In the genomic region with DNA sequence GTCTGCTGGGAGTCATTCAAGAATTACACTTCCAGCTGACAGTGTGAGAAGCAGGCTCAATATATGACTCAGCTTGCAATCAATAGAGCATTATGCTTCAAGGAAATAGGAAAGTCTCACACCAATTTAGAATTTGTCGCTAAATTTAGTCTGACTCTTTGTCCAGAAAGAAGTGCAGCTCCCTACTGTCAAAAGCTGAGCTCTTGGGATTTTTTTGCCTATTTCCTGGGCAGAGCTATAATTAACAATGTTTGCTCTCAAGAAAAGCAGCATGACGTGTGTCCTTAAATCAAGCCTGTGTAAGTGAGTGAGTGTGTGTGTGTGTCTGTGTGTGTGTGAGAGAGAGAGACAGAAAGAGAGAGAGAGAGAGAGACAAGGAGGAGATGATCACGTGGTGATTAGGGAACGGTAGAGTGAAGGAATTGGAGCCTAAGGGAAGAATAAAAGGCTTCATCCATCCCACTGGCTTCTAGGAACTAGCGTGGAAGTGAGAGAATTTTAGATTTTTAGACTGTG, we compare ENCODE assay signal across 1 cellular context.
TF ChIP-seq lines count a peak whose summit lies in the region.

No MANE protein-coding gene starts in this region.

TF ChIP-seq in HEK293, 187 proteins besides CTCF, POLR2A, EP300 and RAD21 (continued from another document and continues in another):
- TF ChIP-seq, protein P1, sequence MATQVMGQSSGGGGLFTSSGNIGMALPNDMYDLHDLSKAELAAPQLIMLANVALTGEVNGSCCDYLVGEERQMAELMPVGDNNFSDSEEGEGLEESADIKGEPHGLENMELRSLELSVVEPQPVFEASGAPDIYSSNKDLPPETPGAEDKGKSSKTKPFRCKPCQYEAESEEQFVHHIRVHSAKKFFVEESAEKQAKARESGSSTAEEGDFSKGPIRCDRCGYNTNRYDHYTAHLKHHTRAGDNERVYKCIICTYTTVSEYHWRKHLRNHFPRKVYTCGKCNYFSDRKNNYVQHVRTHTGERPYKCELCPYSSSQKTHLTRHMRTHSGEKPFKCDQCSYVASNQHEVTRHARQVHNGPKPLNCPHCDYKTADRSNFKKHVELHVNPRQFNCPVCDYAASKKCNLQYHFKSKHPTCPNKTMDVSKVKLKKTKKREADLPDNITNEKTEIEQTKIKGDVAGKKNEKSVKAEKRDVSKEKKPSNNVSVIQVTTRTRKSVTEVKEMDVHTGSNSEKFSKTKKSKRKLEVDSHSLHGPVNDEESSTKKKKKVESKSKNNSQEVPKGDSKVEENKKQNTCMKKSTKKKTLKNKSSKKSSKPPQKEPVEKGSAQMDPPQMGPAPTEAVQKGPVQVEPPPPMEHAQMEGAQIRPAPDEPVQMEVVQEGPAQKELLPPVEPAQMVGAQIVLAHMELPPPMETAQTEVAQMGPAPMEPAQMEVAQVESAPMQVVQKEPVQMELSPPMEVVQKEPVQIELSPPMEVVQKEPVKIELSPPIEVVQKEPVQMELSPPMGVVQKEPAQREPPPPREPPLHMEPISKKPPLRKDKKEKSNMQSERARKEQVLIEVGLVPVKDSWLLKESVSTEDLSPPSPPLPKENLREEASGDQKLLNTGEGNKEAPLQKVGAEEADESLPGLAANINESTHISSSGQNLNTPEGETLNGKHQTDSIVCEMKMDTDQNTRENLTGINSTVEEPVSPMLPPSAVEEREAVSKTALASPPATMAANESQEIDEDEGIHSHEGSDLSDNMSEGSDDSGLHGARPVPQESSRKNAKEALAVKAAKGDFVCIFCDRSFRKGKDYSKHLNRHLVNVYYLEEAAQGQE (tag by site-specific recombination; IDR thresholded peaks at IDR 0.05) = peak; percentile 20; the same call in 1 of the 2 replicates
- peak; percentile 92; the same call in 1 of the 2 replicates for TF ChIP-seq ZNF624 (tag by site-specific recombination; IDR thresholded peaks at IDR 0.05)
- TF ChIP-seq ZFHX2 (tag by site-specific recombination; conservative IDR thresholded peaks at IDR 0.05) = peak; percentile 34; the same call in 1 of the 2 replicates
- TF ChIP-seq ZNF302 (tag by site-specific recombination; IDR thresholded peaks at IDR 0.05; ENCODE audit: low read depth) = 0 out of 2 replicates have a peak, but pooled peaks have one; percentile 58
- peak; percentile 78; the same call in 1 of the 2 replicates for TF ChIP-seq KLF16 (tag by site-specific recombination; IDR thresholded peaks at IDR 0.05)
- TF ChIP-seq ZNF416 (tag by site-specific recombination; IDR thresholded peaks at IDR 0.05) = peak; percentile 80; the same call in 1 of the 2 replicates
- no peak for TF ChIP-seq WT1 (tag by site-specific recombination; IDR thresholded peaks at IDR 0.05)
- peak; percentile 42; the same call in 1 of the 2 replicates for TF ChIP-seq ZBTB11 (tag by site-specific recombination; conservative IDR thresholded peaks at IDR 0.05; ENCODE audit: low read depth)
- peak; percentile 100 for TF ChIP-seq SP7 (tag by site-specific recombination; IDR thresholded peaks at IDR 0.05)
- TF ChIP-seq IKZF3 (tag by site-specific recombination; IDR thresholded peaks at IDR 0.05) = peak; percentile 69
- peak; percentile 78 for TF ChIP-seq ZNF2 (tag by site-specific recombination; IDR thresholded peaks at IDR 0.05)
- TF ChIP-seq TRIM28 (IDR thresholded peaks at IDR 0.05; ENCODE audit: borderline replicate concordance, low read length) = peak; percentile 85; the same call in 1 of the 2 replicates
- TF ChIP-seq ZNF473 (tag by site-specific recombination; IDR thresholded peaks at IDR 0.05) = peak; percentile 98
- no peak for TF ChIP-seq ZNF239 (tag by site-specific recombination; IDR thresholded peaks at IDR 0.05)
- peak; percentile 89 for TF ChIP-seq GLI4 (tag by site-specific recombination; IDR thresholded peaks at IDR 0.05)
- TF ChIP-seq ZNF133 (tag by site-specific recombination; IDR thresholded peaks at IDR 0.05) = 0 out of 2 replicates have a peak, but pooled peaks have one; percentile 26
- TF ChIP-seq ZNF777 (tag by site-specific recombination; IDR thresholded peaks at IDR 0.05; ENCODE audit: borderline replicate concordance) = peak; percentile 45; the same call in 1 of the 2 replicates
- TF ChIP-seq OVOL3 (tag by site-specific recombination; IDR thresholded peaks at IDR 0.05) = peak; percentile 54; the same call in 1 of the 2 replicates
- TF ChIP-seq ZNF843 (tag by site-specific recombination; IDR thresholded peaks at IDR 0.05) = peak; percentile 87
- peak; percentile 94 for TF ChIP-seq ZNF335 (tag by site-specific recombination; conservative IDR thresholded peaks at IDR 0.05)
- peak; percentile 74 for TF ChIP-seq PRDM4 (tag by site-specific recombination; IDR thresholded peaks at IDR 0.05)
- TF ChIP-seq ZNF37A (tag by site-specific recombination; IDR thresholded peaks at IDR 0.05) = no peak
- peak; percentile 93 for TF ChIP-seq ZFP37 (tag by site-specific recombination; IDR thresholded peaks at IDR 0.05)
- TF ChIP-seq ZNF529 (tag by site-specific recombination; IDR thresholded peaks at IDR 0.05; ENCODE audit: insufficient replicate concordance) = no peak
- peak; percentile 90; the same call in 1 of the 2 replicates for TF ChIP-seq ZNF776 (tag by site-specific recombination; IDR thresholded peaks at IDR 0.05; ENCODE audit: borderline replicate concordance)
- no peak for TF ChIP-seq ZNF768 (tag by site-specific recombination; IDR thresholded peaks at IDR 0.05)
- TF ChIP-seq HIC1 (tag by site-specific recombination; IDR thresholded peaks at IDR 0.05) = peak; percentile 61
- peak; percentile 62; the same call in 1 of the 2 replicates for TF ChIP-seq ZNF639 (tag by site-specific recombination; IDR thresholded peaks at IDR 0.05)
- TF ChIP-seq ZSCAN16 (tag by site-specific recombination; IDR thresholded peaks at IDR 0.05) = no peak
- TF ChIP-seq ZNF610 (tag by site-specific recombination; IDR thresholded peaks at IDR 0.05; ENCODE audit: borderline replicate concordance) = peak; percentile 75; the same call in 1 of the 2 replicates
- TF ChIP-seq ZNF664 (tag by site-specific recombination; IDR thresholded peaks at IDR 0.05) = peak; percentile 85
- no peak for TF ChIP-seq YY1 (tag by site-specific recombination; IDR thresholded peaks at IDR 0.05)
- TF ChIP-seq, protein P2, sequence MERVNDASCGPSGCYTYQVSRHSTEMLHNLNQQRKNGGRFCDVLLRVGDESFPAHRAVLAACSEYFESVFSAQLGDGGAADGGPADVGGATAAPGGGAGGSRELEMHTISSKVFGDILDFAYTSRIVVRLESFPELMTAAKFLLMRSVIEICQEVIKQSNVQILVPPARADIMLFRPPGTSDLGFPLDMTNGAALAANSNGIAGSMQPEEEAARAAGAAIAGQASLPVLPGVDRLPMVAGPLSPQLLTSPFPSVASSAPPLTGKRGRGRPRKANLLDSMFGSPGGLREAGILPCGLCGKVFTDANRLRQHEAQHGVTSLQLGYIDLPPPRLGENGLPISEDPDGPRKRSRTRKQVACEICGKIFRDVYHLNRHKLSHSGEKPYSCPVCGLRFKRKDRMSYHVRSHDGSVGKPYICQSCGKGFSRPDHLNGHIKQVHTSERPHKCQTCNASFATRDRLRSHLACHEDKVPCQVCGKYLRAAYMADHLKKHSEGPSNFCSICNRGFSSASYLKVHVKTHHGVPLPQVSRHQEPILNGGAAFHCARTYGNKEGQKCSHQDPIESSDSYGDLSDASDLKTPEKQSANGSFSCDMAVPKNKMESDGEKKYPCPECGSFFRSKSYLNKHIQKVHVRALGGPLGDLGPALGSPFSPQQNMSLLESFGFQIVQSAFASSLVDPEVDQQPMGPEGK (tag by site-specific recombination; IDR thresholded peaks at IDR 0.05) = peak; percentile 46
- TF ChIP-seq ZNF146 (tag by site-specific recombination; IDR thresholded peaks at IDR 0.05) = no peak
- peak; percentile 79 for TF ChIP-seq ZNF600 (tag by site-specific recombination; IDR thresholded peaks at IDR 0.05)
- TF ChIP-seq ZNF114 (tag by site-specific recombination; IDR thresholded peaks at IDR 0.05) = peak; percentile 89; the same call in 1 of the 2 replicates
- peak; percentile 80; the same call in 1 of the 2 replicates for TF ChIP-seq ZNF19 (tag by site-specific recombination; IDR thresholded peaks at IDR 0.05; ENCODE audit: low read depth)
- peak; percentile 87 for TF ChIP-seq ZNF629 (tag by site-specific recombination; IDR thresholded peaks at IDR 0.05)
- no peak for TF ChIP-seq KLF1 (tag by site-specific recombination; IDR thresholded peaks at IDR 0.05)
- peak; percentile 89 for TF ChIP-seq PRDM1 (tag by site-specific recombination; IDR thresholded peaks at IDR 0.05)
- TF ChIP-seq, protein P3, sequence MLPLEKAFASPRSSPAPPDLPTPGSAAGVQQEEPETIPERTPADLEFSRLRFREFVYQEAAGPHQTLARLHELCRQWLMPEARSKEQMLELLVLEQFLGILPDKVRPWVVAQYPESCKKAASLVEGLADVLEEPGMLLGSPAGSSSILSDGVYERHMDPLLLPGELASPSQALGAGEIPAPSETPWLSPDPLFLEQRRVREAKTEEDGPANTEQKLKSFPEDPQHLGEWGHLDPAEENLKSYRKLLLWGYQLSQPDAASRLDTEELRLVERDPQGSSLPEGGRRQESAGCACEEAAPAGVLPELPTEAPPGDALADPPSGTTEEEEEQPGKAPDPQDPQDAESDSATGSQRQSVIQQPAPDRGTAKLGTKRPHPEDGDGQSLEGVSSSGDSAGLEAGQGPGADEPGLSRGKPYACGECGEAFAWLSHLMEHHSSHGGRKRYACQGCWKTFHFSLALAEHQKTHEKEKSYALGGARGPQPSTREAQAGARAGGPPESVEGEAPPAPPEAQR (tag by site-specific recombination; IDR thresholded peaks at IDR 0.05) = peak; percentile 98
- no peak for TF ChIP-seq ZNF747 (tag by site-specific recombination; IDR thresholded peaks at IDR 0.05)
